ENCODE assay signal across 36 cellular contexts in the genomic region with DNA sequence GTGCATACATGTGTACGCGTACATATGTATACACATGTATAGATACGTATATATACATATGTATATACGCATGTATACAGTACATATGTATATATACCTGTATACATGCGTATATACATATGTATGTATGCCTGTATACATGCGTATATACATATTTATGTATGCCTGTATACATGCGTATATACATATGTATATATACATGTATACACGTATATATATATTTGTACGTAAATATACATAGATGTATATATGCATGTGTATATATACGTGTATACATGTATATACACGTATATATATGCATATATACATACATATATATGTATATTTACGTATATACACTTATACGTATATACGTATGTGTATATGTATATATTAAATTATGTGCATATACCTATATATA.
A peak's percentile ranks its signal among the peaks of the same experiment; 100 is the strongest.
DNase-seq lines count a peak whose midpoint lies in the region; ATAC-seq, FAIRE-seq and TF ChIP-seq lines count a peak whose summit lies in the region.
"Had no signal": no experiment of that assay in that cellular context is flagged by ENCODE, and none has a peak within 500 bp of the region (broad histone marks: within the 10 kb centered on the region; RNA-seq: fewer than 3 reads in every experiment).

No MANE protein-coding gene starts in this region.

- CTCF ChIA-PET in K562 (lab: Yijun Ruan, JAX; ENCODE audit: low intra/inter-chr PET ratio) = no interaction called here

- no peak for TF ChIP-seq EP300 in K562 (IDR thresholded peaks at IDR 0.05; ENCODE audit: low read length)

- H3K27ac Mint-ChIP-seq in activated T-helper 17 cell treated with anti-CD3 and anti-CD28 coated beads, Interleukin-2, amount 50 U/mL, for 72 hours = no peak overlapping the region
- H3K27ac Mint-ChIP-seq: B cell; CD14-positive monocyte; CD4-positive, alpha-beta T cell; CD4-positive, CD25-positive, alpha-beta regulatory T cell; CD8-positive, alpha-beta memory T cell; CD8-positive, alpha-beta T cell had no signal

- TF ChIP-seq CTCF in K562 (IDR thresholded peaks at IDR 0.05 in 2 of 3, conservative IDR thresholded peaks at IDR 0.05 in 1 of 3; ENCODE audit: insufficient read depth in 2 of 3, low read depth in 1 of 3, low read length in 3 of 3) = no peak
- no peak for TF ChIP-seq CTCF in pancreas (IDR thresholded peaks at IDR 0.05)

- H2AFZ ChIP-seq in K562 (ENCODE audit: low read depth, low read length) = no peak overlapping the region

- no peaks in the 10 kb centered on the region for H3K9me3 Mint-ChIP-seq in activated T-helper 17 cell treated with anti-CD3 and anti-CD28 coated beads, Interleukin-2, amount 50 U/mL, for 72 hours
- H3K9me3 Mint-ChIP-seq: CD8-positive, alpha-beta T cell had no signal

- H3K9ac ChIP-seq in HUES48 (ENCODE audit: low read depth, low read length) (no peak overlapping the region), K562 (ENCODE audit: insufficient read depth in 1 of 2, low read depth in 2 of 2, low read length in 2 of 2) (no peak overlapping the region), iPS-20b (ENCODE audit: low read depth, low read length) (no peak overlapping the region)
- H3K9ac ChIP-seq: BLaER1; BLaER1 treated with 17β-estradiol and CSF1 and Interleukin-3, amounts not matched to agents 10 nM and 100 nM had no signal

- no peaks in the 10 kb centered on the region for H3K9me1 ChIP-seq in K562 (ENCODE audit: control insufficient read depth, insufficient read depth, low read length)

- H3K36me3 ChIP-seq in HUES48 (ENCODE audit: control insufficient read depth, insufficient read depth, low read length) (no peaks in the 10 kb centered on the region), K562 (ENCODE audit: control insufficient read depth, insufficient read depth, low read length) (no peaks in the 10 kb centered on the region), iPS-20b (ENCODE audit: insufficient read depth, low read depth, low read length) (no peaks in the 10 kb centered on the region), pancreas (no peaks in the 10 kb centered on the region)
- H3K36me3 ChIP-seq: BE2C; BLaER1; BLaER1 treated with 17β-estradiol and CSF1 and Interleukin-3, amounts not matched to agents 10 nM and 100 nM had no signal

- H3K4me2 ChIP-seq in K562 (ENCODE audit: insufficient read depth, low read length) = no peak overlapping the region
- H3K4me2 ChIP-seq: A549; BLaER1; BLaER1 treated with 17β-estradiol and CSF1 and Interleukin-3, amounts not matched to agents 10 nM and 100 nM had no signal

- intact Hi-C loops in K562 (cut with micrococcal nuclease) = no loop called here
- intact Hi-C loops in pancreas (cut with DNase I) = no loop called here

- H3K27me3 ChIP-seq in HUES48 (ENCODE audit: control insufficient read depth, insufficient read depth, low read length) = no peaks in the 10 kb centered on the region
- no peaks in the 10 kb centered on the region for H3K27me3 ChIP-seq in K562 (ENCODE audit: control insufficient read depth in 2 of 2, insufficient read depth in 2 of 2, low read length in 2 of 2)
- H3K27me3 ChIP-seq in iPS-20b (ENCODE audit: insufficient read depth, low read length) = no peaks in the 10 kb centered on the region
- no peaks in the 10 kb centered on the region for H3K27me3 ChIP-seq in pancreas
- H3K27me3 ChIP-seq: BLaER1; BLaER1 treated with 17β-estradiol and CSF1 and Interleukin-3, amounts not matched to agents 10 nM and 100 nM had no signal

- POLR2A ChIA-PET in K562 (lab: Yijun Ruan, JAX) = no interaction called here

- H3K9me3 ChIP-seq in HUES48 (ENCODE audit: control insufficient read depth, insufficient read depth, low read length) (peaks cover 23% of the 10 kb centered on the region), K562 (replicated peaks; ENCODE audit: control insufficient read depth, insufficient read depth, low read depth, low read length) (peaks cover 3% of the 10 kb centered on the region; the same call in 1 of the 2 replicates), iPS-20b (ENCODE audit: insufficient read depth, low read depth, low read length) (peaks cover 8% of the 10 kb centered on the region), pancreas (no peaks in the 10 kb centered on the region)
- H3K9me3 ChIP-seq: BE2C; BLaER1; BLaER1 treated with 17β-estradiol and CSF1 and Interleukin-3, amounts not matched to agents 10 nM and 100 nM had no signal

- no TSS peak for BruUV-seq in K562 (replicated peaks; lab: Mats Ljungman, UMichigan)

- peak overlapping the region; percentile 20; the same call in 1 of the 2 replicates for H3K4me3 ChIP-seq in HUES48 (ENCODE audit: low read depth, low read length)
- H3K4me3 ChIP-seq in K562 = no peak overlapping the region
- peak overlapping the region; percentile 2; the same call in 1 of the 2 replicates for H3K4me3 ChIP-seq in iPS-20b (ENCODE audit: low read length)
- no peak overlapping the region for H3K4me3 ChIP-seq in pancreas
- H3K4me3 ChIP-seq: A549; BLaER1; BLaER1 treated with 17β-estradiol and CSF1 and Interleukin-3, amounts not matched to agents 10 nM and 100 nM had no signal

- H3K4me1 ChIP-seq in HUES48 (ENCODE audit: control insufficient read depth, insufficient read depth, low read length) (no peaks in the 10 kb centered on the region), K562 (replicated peaks in 1 of 2; ENCODE audit: control insufficient read depth in 2 of 2, insufficient read depth in 2 of 2, low read length in 2 of 2) (no peaks in the 10 kb centered on the region), iPS-20b (ENCODE audit: insufficient read depth, low read length) (no peaks in the 10 kb centered on the region), pancreas (no peaks in the 10 kb centered on the region)
- H3K4me1 ChIP-seq: A549; BE2C; BLaER1; BLaER1 treated with 17β-estradiol and CSF1 and Interleukin-3, amounts not matched to agents 10 nM and 100 nM; Caco-2 had no signal

- WGBS in K562 (ENCODE audit: insufficient coverage, low coverage, missing lambda C conversion rate) = 81% methylated on average over 14 of the region's 14 CpGs
- WGBS in pancreas, 2 donors = 90 to 91% methylated on average over 14 of the region's 14 CpGs

- H3K79me2 ChIP-seq in K562 (ENCODE audit: control insufficient read depth, insufficient read depth, low read length) = no peaks in the 10 kb centered on the region

- DNase-seq in K562 (ENCODE audit: extremely low read depth in 1 of 4, low spot score in 3 of 4) (no peak), pancreas (no peak), hepatic stellate cell (ENCODE audit: low spot score) (no peak)
- no peak for DNase-seq in activated CD4-positive, alpha-beta T cell treated with anti-CD3 and anti-CD28 coated beads, Interleukin-2, amount 50 U/mL, for 1 hour
- DNase-seq: 8988T; ACHN; AML-193; BE2C; C1 segment of cervical spinal cord; Caco-2; Calu3; CD4-positive, alpha-beta memory T cell; CD4-positive, alpha-beta T cell; CD4-positive, CD25-positive, alpha-beta regulatory T cell; CD8-positive, alpha-beta memory T cell; CD8-positive, alpha-beta T cell; COR-L47; DMS 273 treated with DMSO at 0.1 percent for 48 hours; DMS153; DMS53; DMS79; DMS79 treated with DMSO at 0.1 percent for 48 hours; DND-41; EL had no signal

- no peak for TF ChIP-seq POLR2A in K562 (conservative IDR thresholded peaks at IDR 0.05)

- TF ChIP-seq RAD21 in K562 (CRISPR knock-in tag; conservative IDR thresholded peaks at IDR 0.05 in 1 of 2, IDR thresholded peaks at IDR 0.05 in 1 of 2) = no peak

- FAIRE-seq in K562 (lab: Jason Lieb, UNC) (no peak), pancreas (lab: Jason Lieb, UNC) (peak; percentile 91)
- FAIRE-seq: D721Med had no signal

- no peaks in the 10 kb centered on the region for H3K27me3 Mint-ChIP-seq in activated T-helper 17 cell treated with anti-CD3 and anti-CD28 coated beads, Interleukin-2, amount 50 U/mL, for 72 hours
- H3K27me3 Mint-ChIP-seq: B cell; CD4-positive, alpha-beta memory T cell; CD4-positive, alpha-beta T cell; CD4-positive, CD25-positive, alpha-beta regulatory T cell; CD8-positive, alpha-beta memory T cell had no signal

- H3K4me1 Mint-ChIP-seq in activated T-helper 17 cell treated with anti-CD3 and anti-CD28 coated beads, Interleukin-2, amount 50 U/mL, for 72 hours = no peaks in the 10 kb centered on the region
- H3K4me1 Mint-ChIP-seq: B cell; CD14-positive monocyte; CD4-positive, alpha-beta memory T cell; CD8-positive, alpha-beta memory T cell had no signal

- ATAC-seq in K562 = no peak
- ATAC-seq in pancreas = no peak
- ATAC-seq in activated T-helper 17 cell treated with anti-CD3 and anti-CD28 coated beads, Interleukin-2, amount 50 U/mL, for 72 hours (replicated peaks) = no peak
- no peak for ATAC-seq in HG02763 (IDR thresholded peaks at IDR 0.05; ENCODE audit: unreplicated experiment)
- ATAC-seq: A549; CD8-positive, alpha-beta T cell had no signal

- H3K27ac ChIP-seq in HUES48 (ENCODE audit: low read depth, low read length) = no peak overlapping the region
- H3K27ac ChIP-seq in K562 (ENCODE audit: extremely low read depth, low read depth, low read length) = no peak overlapping the region
- no peak overlapping the region for H3K27ac ChIP-seq in iPS-20b (ENCODE audit: low read length)
- H3K27ac ChIP-seq in pancreas = no peak overlapping the region
- H3K27ac ChIP-seq: 22Rv1; A549; BLaER1; BLaER1 treated with 17β-estradiol and CSF1 and Interleukin-3, amounts not matched to agents 10 nM and 100 nM; C4-2B had no signal

- no peaks in the 10 kb centered on the region for H4K20me1 ChIP-seq in K562 (replicated peaks; ENCODE audit: control insufficient read depth, insufficient read depth, low read length)
- H4K20me1 ChIP-seq: BLaER1; BLaER1 treated with 17β-estradiol and CSF1 and Interleukin-3, amounts not matched to agents 10 nM and 100 nM had no signal

- H3K4me3 Mint-ChIP-seq in activated T-helper 17 cell treated with anti-CD3 and anti-CD28 coated beads, Interleukin-2, amount 50 U/mL, for 72 hours = no peak overlapping the region
- H3K4me3 Mint-ChIP-seq: B cell; CD14-positive monocyte; CD4-positive, alpha-beta memory T cell; CD4-positive, alpha-beta T cell; CD4-positive, CD25-positive, alpha-beta regulatory T cell; CD8-positive, alpha-beta memory T cell; CD8-positive, alpha-beta T cell had no signal

- H3K36me3 Mint-ChIP-seq in activated T-helper 17 cell treated with anti-CD3 and anti-CD28 coated beads, Interleukin-2, amount 50 U/mL, for 72 hours (ENCODE audit: low read depth) = no peaks in the 10 kb centered on the region
- H3K36me3 Mint-ChIP-seq: CD14-positive monocyte; CD4-positive, CD25-positive, alpha-beta regulatory T cell; CD8-positive, alpha-beta T cell had no signal

- in situ Hi-C loops in K562 (cut with MboI) = no loop called here

TF ChIP-seq in K562, 482 proteins besides CTCF, POLR2A, EP300 and RAD21 (continues in another document):
- no peak for TF ChIP-seq ZEB2 (IDR thresholded peaks at IDR 0.05)
- TF ChIP-seq, protein P1, sequence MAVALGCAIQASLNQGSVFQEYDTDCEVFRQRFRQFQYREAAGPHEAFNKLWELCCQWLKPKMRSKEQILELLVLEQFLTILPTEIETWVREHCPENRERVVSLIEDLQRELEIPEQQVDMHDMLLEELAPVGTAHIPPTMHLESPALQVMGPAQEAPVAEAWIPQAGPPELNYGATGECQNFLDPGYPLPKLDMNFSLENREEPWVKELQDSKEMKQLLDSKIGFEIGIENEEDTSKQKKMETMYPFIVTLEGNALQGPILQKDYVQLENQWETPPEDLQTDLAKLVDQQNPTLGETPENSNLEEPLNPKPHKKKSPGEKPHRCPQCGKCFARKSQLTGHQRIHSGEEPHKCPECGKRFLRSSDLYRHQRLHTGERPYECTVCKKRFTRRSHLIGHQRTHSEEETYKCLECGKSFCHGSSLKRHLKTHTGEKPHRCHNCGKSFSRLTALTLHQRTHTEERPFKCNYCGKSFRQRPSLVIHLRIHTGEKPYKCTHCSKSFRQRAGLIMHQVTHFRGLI (CRISPR knock-in tag; IDR thresholded peaks at IDR 0.05) = peak; percentile 24; the same call in 1 of the 2 replicates

Comparison
In these comparisons a context has a peak if more than half of its experiments do, and no peak if none do; other contexts are left out.
1. H3K4me3 ChIP-seq: peak in HUES48 (single experiment) and iPS-20b (single experiment); none in K562 (single experiment) and pancreas (0 of 4).